Comparison of ENCODE assay signal across 8 cellular contexts in genomic region chr9:34603610-34604231, GRCh38. TPM values are rescaled to one million over a fixed set of nuclear protein-coding genes. Genes with fewer than 3 reads are reported as not detected.
DNase-seq lines count a peak whose midpoint lies in the region; ATAC-seq and TF ChIP-seq lines count a peak whose summit lies in the region.
"Had no signal": no experiment of that assay in that cellular context is flagged by ENCODE, and none has a peak within 500 bp of the region (broad histone marks: within the 10 kb centered on the region; RNA-seq: fewer than 3 reads in every experiment).

No MANE protein-coding gene starts in this region.

- H3K27ac ChIP-seq in dorsolateral prefrontal cortex: no peak overlapping the region
- H3K27ac ChIP-seq in lung (ENCODE audit: low read depth in 1 of 2, low read length in 1 of 2): no peak overlapping the region

- no peak overlapping the region for H3K4me3 ChIP-seq in dorsolateral prefrontal cortex
- H3K4me3 ChIP-seq in lung: no peak overlapping the region

- H3K4me1 ChIP-seq in lung (ENCODE audit: control insufficient read depth in 2 of 2, insufficient read depth in 2 of 2, low read length in 2 of 2): no peaks in the 10 kb centered on the region

- in situ Hi-C loops in GM13976 (cut with MboI; ENCODE audit: low sequenced_read_pairs, unreplicated experiment): loop anchor here (10.0 kb wide), 2 partner anchors 169 to 199 kb away; no protein-coding TSS in a partner anchor

- ATAC-seq in HG03378 (IDR thresholded peaks at IDR 0.05; ENCODE audit: unreplicated experiment) (peak; percentile 82), lung (ENCODE audit: insufficient read depth, low FRiP score) (peak; percentile 93)

- H3K36me3 ChIP-seq in lung (ENCODE audit: control insufficient read depth in 2 of 2, insufficient read depth in 2 of 2, low read length in 2 of 2): no peaks in the 10 kb centered on the region

- DNase-seq in GM13976 (ENCODE audit: low spot score): peak; percentile 87
- DNase-seq in NCI-H69 (lab: John Stamatoyannopoulos, UW): peak; percentile 85
- DNase-seq in activated CD4-positive, alpha-beta T cell treated with anti-CD3 and anti-CD28 coated beads, Interleukin-2, amount 50 U/mL, for 4 hours: peak; percentile 75 to 79
- DNase-seq in dorsolateral prefrontal cortex: peak; percentile 84 to 94 (median 90)
- DNase-seq in lung (ENCODE audit: low spot score): peak; percentile 77
- DNase-seq in stimulated activated CD8-positive, alpha-beta memory T cell treated with anti-CD3 and anti-CD28 coated beads, Interleukin-15, amount 100 ng/mL, for 24 hours (ENCODE audit: low read depth): peak; percentile 73

- H3K9me3 ChIP-seq in lung (ENCODE audit: control insufficient read depth in 2 of 2, insufficient read depth in 1 of 2, low read length in 1 of 2): no peaks in the 10 kb centered on the region

- intact Hi-C loops in dorsolateral prefrontal cortex (cut with DNase I): loop anchor here in 1 of 2 donors (2.0 kb wide), 1 partner anchor 55 kb away; no protein-coding TSS in a partner anchor

- H3K27me3 ChIP-seq in dorsolateral prefrontal cortex (no peaks in the 10 kb centered on the region), lung (ENCODE audit: control insufficient read depth, insufficient read depth) (no peaks in the 10 kb centered on the region)

- peak; percentile 89 for TF ChIP-seq CTCF in GM13976 (IDR thresholded peaks at IDR 0.05; ENCODE audit: borderline replicate concordance, control extremely low read depth, extremely low read depth, insufficient read depth, missing control alignments)
- TF ChIP-seq CTCF in dorsolateral prefrontal cortex (IDR thresholded peaks at IDR 0.05 in 54 of 56, conservative IDR thresholded peaks at IDR 0.05 in 2 of 56; ENCODE audit: low read depth in 1 of 56, partially characterized antibody in 56 of 56): peak; percentile 80 to 98 (median 94)
- TF ChIP-seq CTCF in lung (IDR thresholded peaks at IDR 0.05; ENCODE audit: control extremely low read depth, extremely low read depth): peak; percentile 95

- WGBS in lung, 2 donors: 63% methylated on average over 4 of the region's 4 CpGs

RNA-seq across cellular contexts. Expression of gene RPP25L, which starts 8.2 kb away (rescaled TPM):
- total RNA-seq in dorsolateral prefrontal cortex: 10 to 100 TPM; 12.3 to 32.2 (median 20.6) TPM
- 10 to 100 TPM; 17.0 to 21.9 TPM for total RNA-seq in lung
- polyA plus RNA-seq in lung: 10 to 100 TPM; 29.6 to 32.6 TPM

RNA-seq across cellular contexts. Expression of gene CNTFR, which starts 14.2 kb away (rescaled TPM):
- total RNA-seq in dorsolateral prefrontal cortex (100 to 1,000 TPM in 12 of 120 experiments, 10 to 100 TPM in 108; 36.2 to 149 (median 67.2) TPM), lung (1 to 10 TPM; 1.8 to 3.3 TPM)
- under 1 TPM; 0.42 to 0.89 TPM for polyA plus RNA-seq in lung

RNA-seq across cellular contexts. Expression of gene DCTN3, which starts 16.6 kb away (rescaled TPM):
- total RNA-seq in dorsolateral prefrontal cortex: 100 to 1,000 TPM in 116 of 120 experiments, 10 to 100 TPM in 4; 83.5 to 180 (median 139) TPM
- 10 to 100 TPM; 39.8 to 86.3 TPM for total RNA-seq in lung
- polyA plus RNA-seq in lung: 10 to 100 TPM; 66.0 to 74.6 TPM

RNA-seq across cellular contexts. Expression of gene ARID3C, which starts 25.1 kb away (rescaled TPM):
- total RNA-seq in dorsolateral prefrontal cortex (1 to 10 TPM in 41 of 120 experiments, under 1 TPM in 68, not detected in 11; 0.30 to 3.0 (median 0.87) TPM), lung (not detected)
- not detected for polyA plus RNA-seq in lung
- total RNA-seq: skeletal muscle tissue had no signal

RNA-seq across cellular contexts. Expression of gene SIGMAR1, which starts 33.9 kb away (rescaled TPM):
- 10 to 100 TPM; 26.3 to 48.1 (median 36.0) TPM for total RNA-seq in dorsolateral prefrontal cortex
- 10 to 100 TPM; 26.0 to 64.1 TPM for total RNA-seq in lung
- 10 to 100 TPM; 62.5 to 72.0 TPM for polyA plus RNA-seq in lung

Comparison
In these comparisons a context has a peak if more than half of its experiments do, and no peak if none do; other contexts are left out.
1. RNA of gene CNTFR, which starts 14.2 kb away (total RNA-seq): 36.2 to 149 TPM in dorsolateral prefrontal cortex; 1.8 to 3.3 TPM in lung; every median in the first group is over 4 times any median in the second.
2. Peak in every context shown above with its lines, with median percentiles within 50 percentile points of each other: DNase-seq and CTCF ChIP-seq.